In the genomic region with DNA sequence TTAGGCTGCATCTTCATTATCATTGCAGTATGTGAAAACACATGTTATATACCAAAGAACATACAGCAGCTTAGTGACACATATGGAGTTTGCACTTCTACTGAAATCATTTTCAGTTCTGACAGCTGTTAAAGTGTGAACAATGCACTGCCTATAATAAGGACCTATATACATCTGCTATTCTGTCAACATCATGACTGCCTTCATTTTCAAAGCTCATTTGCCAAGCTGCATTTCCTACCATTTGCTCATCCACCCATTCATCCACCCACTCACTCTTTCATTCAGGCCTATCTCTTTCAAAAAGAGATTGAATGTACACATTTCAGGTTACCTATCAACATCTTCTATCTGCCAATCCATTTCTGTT, we compare ENCODE assay signal across 21 cellular contexts.
A peak's percentile ranks its signal among the peaks of the same experiment; 100 is the strongest.
DNase-seq lines count a peak whose midpoint lies in the region; ATAC-seq lines count a peak whose summit lies in the region.
"Had no signal": no experiment of that assay in that cellular context is flagged by ENCODE, and none has a peak within 500 bp of the region (broad histone marks: within the 10 kb centered on the region; RNA-seq: fewer than 3 reads in every experiment).

No MANE protein-coding gene starts in this region.

- DNase-seq in activated CD4-positive, alpha-beta memory T cell treated with anti-CD3 and anti-CD28 coated beads for 36 hours = no peak
- no peak for DNase-seq in activated CD4-positive, alpha-beta memory T cell treated with anti-CD3 and anti-CD28 coated beads, Interleukin-2, amount 10 ng/mL, durations not matched to agents 7 days and 5 days
- DNase-seq in GM23248 = peak; percentile 34
- DNase-seq in activated naive CD8-positive, alpha-beta T cell treated with anti-CD3 and anti-CD28 coated beads, Interleukin-2, amount 50 U/mL, for 24 hours = no peak
- no peak for DNase-seq in Right ventricle myocardium superior
- no peak for DNase-seq in medulla oblongata (ENCODE audit: extremely low spot score)
- DNase-seq in kidney glomerular epithelial cell (lab: John Stamatoyannopoulos, UW) = no peak
- DNase-seq: effector CD4-positive, alpha-beta T cell; GF-D8; NCI-H146; NCI-H446 treated with DMSO at 0.1 percent for 48 hours; psoas muscle; T-cell; upper lobe of left lung had no signal

- POLR2A ChIA-PET in activated CD4-positive, alpha-beta memory T cell treated with anti-CD3 and anti-CD28 coated beads for 36 hours (lab: Charles Lee) = interaction anchor here (0.8 to 2.0 kb wide), 6 partner anchors 16 to 96 kb away, joined by 3 to 9 read pairs (median 4); partner anchors contain the start of gene STK17B
- POLR2A ChIA-PET in activated CD4-positive, alpha-beta memory T cell treated with anti-CD3 and anti-CD28 coated beads, Interleukin-2, amount 10 ng/mL, durations not matched to agents 7 days and 5 days (lab: Charles Lee) = interaction anchor here (1.2 kb wide), 1 partner anchor 94 kb away, joined by 3 read pairs; no protein-coding TSS in a partner anchor

- H3K9me3 ChIP-seq in GM23248 (ENCODE audit: low read depth) = no peaks in the 10 kb centered on the region
- H3K9me3 ChIP-seq: A549, psoas muscle, upper lobe of left lung had no signal

- H3F3A ChIP-seq in GM23248 (ENCODE audit: insufficient read depth) = peaks cover 32% of the 10 kb centered on the region

- H3K4me2 ChIP-seq in GM23248 (ENCODE audit: unreplicated experiment) = peak overlapping the region; percentile 22
- H3K4me2 ChIP-seq: A549 had no signal

- no peaks in the 10 kb centered on the region for H3K9me3 Mint-ChIP-seq in activated CD4-positive, alpha-beta memory T cell treated with anti-CD3 and anti-CD28 coated beads for 36 hours
- peaks cover 15% of the 10 kb centered on the region for H3K9me3 Mint-ChIP-seq in activated CD4-positive, alpha-beta memory T cell treated with anti-CD3 and anti-CD28 coated beads, Interleukin-2, amount 10 ng/mL, durations not matched to agents 7 days and 5 days
- H3K9me3 Mint-ChIP-seq in activated naive CD8-positive, alpha-beta T cell treated with anti-CD3 and anti-CD28 coated beads, Interleukin-2, amount 50 U/mL, for 24 hours = peaks cover 17% of the 10 kb centered on the region
- H3K9me3 Mint-ChIP-seq in stimulated activated memory B cell treated with anti-CD40 and anti-IgM and Interleukin-4, amounts not matched to agents 10 μg/mL and 1 μg/mL and 100 μg/mL, for 72 hours = peaks cover 5% of the 10 kb centered on the region
- H3K9me3 Mint-ChIP-seq: nephron had no signal

- H3K9me2 ChIP-seq in GM23248 (ENCODE audit: insufficient read depth) = no peaks in the 10 kb centered on the region

- H3K36me3 Mint-ChIP-seq in activated CD4-positive, alpha-beta memory T cell treated with anti-CD3 and anti-CD28 coated beads for 36 hours = no peaks in the 10 kb centered on the region
- H3K36me3 Mint-ChIP-seq in activated CD4-positive, alpha-beta memory T cell treated with anti-CD3 and anti-CD28 coated beads, Interleukin-2, amount 10 ng/mL, durations not matched to agents 7 days and 5 days (ENCODE audit: low read depth) = peaks cover 13% of the 10 kb centered on the region
- H3K36me3 Mint-ChIP-seq in activated naive CD8-positive, alpha-beta T cell treated with anti-CD3 and anti-CD28 coated beads, Interleukin-2, amount 50 U/mL, for 24 hours (ENCODE audit: low read depth) = peaks cover 10% of the 10 kb centered on the region
- H3K36me3 Mint-ChIP-seq in stimulated activated memory B cell treated with anti-CD40 and anti-IgM and Interleukin-4, amounts not matched to agents 10 μg/mL and 1 μg/mL and 100 μg/mL, for 72 hours = no peaks in the 10 kb centered on the region
- H3K36me3 Mint-ChIP-seq: T-cell had no signal

- H4K20me1 ChIP-seq in GM23248 (ENCODE audit: insufficient read depth) = no peaks in the 10 kb centered on the region
- H4K20me1 ChIP-seq: BLaER1 treated with 17β-estradiol and CSF1 and Interleukin-3, amounts not matched to agents 10 nM and 100 nM had no signal

- no peaks in the 10 kb centered on the region for H3K27me3 Mint-ChIP-seq in activated CD4-positive, alpha-beta memory T cell treated with anti-CD3 and anti-CD28 coated beads for 36 hours
- no peaks in the 10 kb centered on the region for H3K27me3 Mint-ChIP-seq in activated CD4-positive, alpha-beta memory T cell treated with anti-CD3 and anti-CD28 coated beads, Interleukin-2, amount 10 ng/mL, durations not matched to agents 7 days and 5 days
- H3K27me3 Mint-ChIP-seq in activated naive CD8-positive, alpha-beta T cell treated with anti-CD3 and anti-CD28 coated beads, Interleukin-2, amount 50 U/mL, for 24 hours = no peaks in the 10 kb centered on the region
- H3K27me3 Mint-ChIP-seq in stimulated activated memory B cell treated with anti-CD40 and anti-IgM and Interleukin-4, amounts not matched to agents 10 μg/mL and 1 μg/mL and 100 μg/mL, for 72 hours = no peaks in the 10 kb centered on the region
- H3K27me3 Mint-ChIP-seq: T-cell had no signal

- H3K36me3 ChIP-seq in GM23248 (ENCODE audit: low read depth) = no peaks in the 10 kb centered on the region
- H3K36me3 ChIP-seq: BLaER1 treated with 17β-estradiol and CSF1 and Interleukin-3, amounts not matched to agents 10 nM and 100 nM had no signal

- CTCF ChIA-PET in activated CD4-positive, alpha-beta memory T cell treated with anti-CD3 and anti-CD28 coated beads for 36 hours (lab: Charles Lee) = interaction anchor here (1.0 to 1.5 kb wide), 3 partner anchors 9 to 69 kb away, joined by 3 to 4 read pairs (median 4); no protein-coding TSS in a partner anchor
- CTCF ChIA-PET in activated CD4-positive, alpha-beta memory T cell treated with anti-CD3 and anti-CD28 coated beads, Interleukin-2, amount 10 ng/mL, durations not matched to agents 7 days and 5 days (lab: Charles Lee) = interaction anchor here (0.9 to 1.5 kb wide), 2 partner anchors 23 to 39 kb away, joined by 3 to 4 read pairs; no protein-coding TSS in a partner anchor

- no peak overlapping the region for H3K27ac ChIP-seq in GM23248
- H3K27ac ChIP-seq: A549; BLaER1 treated with 17β-estradiol and CSF1 and Interleukin-3, amounts not matched to agents 10 nM and 100 nM; psoas muscle; upper lobe of left lung; VCaP had no signal

- intact Hi-C loops in activated CD4-positive, alpha-beta memory T cell treated with anti-CD3 and anti-CD28 coated beads for 36 hours (cut with micrococcal nuclease) = loop anchor here (1.0 kb wide), 1 partner anchor 11 kb away; no protein-coding TSS in a partner anchor
- intact Hi-C loops in Right ventricle myocardium superior (cut with DNase I) = no loop called here

- no peak overlapping the region for H2AFZ ChIP-seq in GM23248

- H3K4me3 Mint-ChIP-seq in activated CD4-positive, alpha-beta memory T cell treated with anti-CD3 and anti-CD28 coated beads for 36 hours = no peak overlapping the region
- H3K4me3 Mint-ChIP-seq in activated CD4-positive, alpha-beta memory T cell treated with anti-CD3 and anti-CD28 coated beads, Interleukin-2, amount 10 ng/mL, durations not matched to agents 7 days and 5 days = no peak overlapping the region
- H3K4me3 Mint-ChIP-seq in activated naive CD8-positive, alpha-beta T cell treated with anti-CD3 and anti-CD28 coated beads, Interleukin-2, amount 50 U/mL, for 24 hours = no peak overlapping the region
- H3K4me3 Mint-ChIP-seq in stimulated activated memory B cell treated with anti-CD40 and anti-IgM and Interleukin-4, amounts not matched to agents 10 μg/mL and 1 μg/mL and 100 μg/mL, for 72 hours = no peak overlapping the region
- H3K4me3 Mint-ChIP-seq: nephron had no signal

- H3K4me1 ChIP-seq in GM23248 (ENCODE audit: insufficient read depth) = peaks cover 34% of the 10 kb centered on the region
- H3K4me1 ChIP-seq: psoas muscle had no signal

- in situ Hi-C loops in GM23248 (cut with MboI) = no loop called here

- peaks cover 79% of the 10 kb centered on the region for H3K4me1 Mint-ChIP-seq in activated CD4-positive, alpha-beta memory T cell treated with anti-CD3 and anti-CD28 coated beads for 36 hours (ENCODE audit: low read depth)
- H3K4me1 Mint-ChIP-seq in activated CD4-positive, alpha-beta memory T cell treated with anti-CD3 and anti-CD28 coated beads, Interleukin-2, amount 10 ng/mL, durations not matched to agents 7 days and 5 days = peaks cover 70% of the 10 kb centered on the region
- H3K4me1 Mint-ChIP-seq in activated naive CD8-positive, alpha-beta T cell treated with anti-CD3 and anti-CD28 coated beads, Interleukin-2, amount 50 U/mL, for 24 hours = peaks cover 81% of the 10 kb centered on the region
- H3K4me1 Mint-ChIP-seq in stimulated activated memory B cell treated with anti-CD40 and anti-IgM and Interleukin-4, amounts not matched to agents 10 μg/mL and 1 μg/mL and 100 μg/mL, for 72 hours = peaks cover 49% of the 10 kb centered on the region
- H3K4me1 Mint-ChIP-seq: nephron had no signal

- ATAC-seq in activated naive CD8-positive, alpha-beta T cell treated with anti-CD3 and anti-CD28 coated beads, Interleukin-2, amount 50 U/mL, for 24 hours = peak; percentile 59
- ATAC-seq in stimulated activated memory B cell treated with anti-CD40 and anti-IgM and Interleukin-4, amounts not matched to agents 10 μg/mL and 1 μg/mL and 100 μg/mL, for 72 hours = no peak
- ATAC-seq in Right ventricle myocardium superior (ENCODE audit: poor library complexity) = no peak
- ATAC-seq: A549, HCT116, psoas muscle, T-cell had no signal

- no peak overlapping the region for H3K9ac ChIP-seq in GM23248
- H3K9ac ChIP-seq: BLaER1 treated with 17β-estradiol and CSF1 and Interleukin-3, amounts not matched to agents 10 nM and 100 nM had no signal

- H3K4me3 ChIP-seq in GM23248 = no peak overlapping the region
- H3K4me3 ChIP-seq: A549; BLaER1 treated with 17β-estradiol and CSF1 and Interleukin-3, amounts not matched to agents 10 nM and 100 nM; lung; psoas muscle; upper lobe of left lung had no signal

- no peaks in the 10 kb centered on the region for H3K79me2 ChIP-seq in GM23248 (ENCODE audit: insufficient read depth)

- H3K27me3 ChIP-seq in GM23248 (replicated peaks; ENCODE audit: insufficient read depth) = no peaks in the 10 kb centered on the region
- H3K27me3 ChIP-seq: BLaER1 treated with 17β-estradiol and CSF1 and Interleukin-3, amounts not matched to agents 10 nM and 100 nM; upper lobe of left lung had no signal

- peak overlapping the region; percentile 87 for H3K27ac Mint-ChIP-seq in activated CD4-positive, alpha-beta memory T cell treated with anti-CD3 and anti-CD28 coated beads for 36 hours
- H3K27ac Mint-ChIP-seq in activated CD4-positive, alpha-beta memory T cell treated with anti-CD3 and anti-CD28 coated beads, Interleukin-2, amount 10 ng/mL, durations not matched to agents 7 days and 5 days = no peak overlapping the region
- peak overlapping the region; percentile 66 for H3K27ac Mint-ChIP-seq in activated naive CD8-positive, alpha-beta T cell treated with anti-CD3 and anti-CD28 coated beads, Interleukin-2, amount 50 U/mL, for 24 hours
- peak overlapping the region; percentile 28 for H3K27ac Mint-ChIP-seq in stimulated activated memory B cell treated with anti-CD40 and anti-IgM and Interleukin-4, amounts not matched to agents 10 μg/mL and 1 μg/mL and 100 μg/mL, for 72 hours
- H3K27ac Mint-ChIP-seq: nephron had no signal
